15 cellular contexts compared by ENCODE assay signal in genomic region chr1:21696931-21697330, GRCh38. TPM values are rescaled to one million over a fixed set of nuclear protein-coding genes. Genes with fewer than 3 reads are reported as not detected.
DNase-seq lines count a peak whose midpoint lies in the region; ATAC-seq and TF ChIP-seq lines count a peak whose summit lies in the region.
"Had no signal": no experiment of that assay in that cellular context is flagged by ENCODE, and none has a peak within 500 bp of the region (broad histone marks: within the 10 kb centered on the region; RNA-seq: fewer than 3 reads in every experiment).

No MANE protein-coding gene starts in this region.

- peaks cover 30% of the 10 kb centered on the region for H3K36me3 Mint-ChIP-seq in chondrocyte (ENCODE audit: low read depth)

- TF ChIP-seq CTCF in chondrocyte (IDR thresholded peaks at IDR 0.05) (no peak), upper lobe of left lung (IDR thresholded peaks at IDR 0.05) (no peak)

- H3K36me3 ChIP-seq in MG63 (peaks cover 58% of the 10 kb centered on the region), upper lobe of left lung (peaks cover 12 to 90% (median 46%) of the 10 kb centered on the region in 4 donors)

- no peaks in the 10 kb centered on the region for H3K4me1 ChIP-seq in upper lobe of left lung

- H3K9me3 Mint-ChIP-seq in chondrocyte (ENCODE audit: low read depth): no peaks in the 10 kb centered on the region
- H3K9me3 Mint-ChIP-seq: CD8-positive, alpha-beta T cell had no signal

- no peak overlapping the region for H3K4me3 Mint-ChIP-seq in chondrocyte (ENCODE audit: unreplicated experiment)
- H3K4me3 Mint-ChIP-seq: CD8-positive, alpha-beta T cell had no signal

- H3K27me3 Mint-ChIP-seq in chondrocyte (ENCODE audit: low read depth): no peaks in the 10 kb centered on the region

- H3K4me3 ChIP-seq in MG63 (no peak overlapping the region), upper lobe of left lung (no peak overlapping the region)
- H3K4me3 ChIP-seq: BLaER1, K562 had no signal

- H3K27me3 ChIP-seq in MG63 (no peaks in the 10 kb centered on the region), upper lobe of left lung (no peaks in the 10 kb centered on the region)
- H3K27me3 ChIP-seq: BLaER1 had no signal

- 91 to 94% methylated on average over 6 of the region's 6 CpGs for WGBS in upper lobe of left lung, 2 donors

- H3K27ac ChIP-seq in upper lobe of left lung: no peak overlapping the region
- H3K27ac ChIP-seq: BLaER1 had no signal

- ATAC-seq in upper lobe of left lung (ENCODE audit: low FRiP score in 2 of 2) (no peak), GM21528 (IDR thresholded peaks at IDR 0.05; ENCODE audit: low FRiP score, unreplicated experiment) (no peak), GM18511 (IDR thresholded peaks at IDR 0.05; ENCODE audit: unreplicated experiment) (no peak)
- ATAC-seq: CD8-positive, alpha-beta T cell; K562 had no signal

- TF ChIP-seq EP300 in upper lobe of left lung (IDR thresholded peaks at IDR 0.05): no peak

- TF ChIP-seq POLR2A in upper lobe of left lung (IDR thresholded peaks at IDR 0.05): no peak

- in situ Hi-C loops in SK-MEL-5 (cut with HindIII; ENCODE audit: low pct_unique_long_range_greater_than_20kb, low sequenced_read_pairs): no loop called here

- peaks cover 14% of the 10 kb centered on the region for H3K4me1 Mint-ChIP-seq in chondrocyte (ENCODE audit: low read depth)

- H3K27ac Mint-ChIP-seq in chondrocyte (ENCODE audit: unreplicated experiment): peak overlapping the region; percentile 22
- H3K27ac Mint-ChIP-seq: CD8-positive, alpha-beta T cell had no signal

- peak; percentile 78 for DNase-seq in COLO829 (ENCODE audit: low spot score)
- DNase-seq in MG63: peak; percentile 9
- DNase-seq in SK-MEL-5 (ENCODE audit: low read depth, low spot score): peak; percentile 93
- DNase-seq in chondrocyte (ENCODE audit: low spot score): no peak
- DNase-seq in stimulated activated CD4-positive, alpha-beta T cell treated with anti-CD3 and anti-CD28 coated beads, Interleukin-4, amount 100 ng/mL, for 24 hours: no peak
- no peak for DNase-seq in upper lobe of left lung
- DNase-seq: CD8-positive, alpha-beta T cell; NCI-H1092 treated with DMSO at 0.1 percent for 48 hours; NCI-H510A treated with DMSO at 0.1 percent for 48 hours; SHP77 treated with DMSO at 0.1 percent for 48 hours had no signal

- H3K9me3 ChIP-seq in MG63 (no peaks in the 10 kb centered on the region), upper lobe of left lung (no peaks in the 10 kb centered on the region)
- H3K9me3 ChIP-seq: BLaER1 had no signal

RNA-seq across cellular contexts. Expression of gene RAP1GAP, which starts 27.8 kb away (rescaled TPM):
- 0.22 TPM in 1 of 2 replicates, not detected in the other for total RNA-seq in MG63 (2014; rRNA removed; shearing (Covaris generic); ENCODE audit: low replicate concordance)
- 0.61 and 0.95 TPM in 2 replicates for total RNA-seq in SK-MEL-5 (2014; rRNA removed; shearing (Covaris generic))
- polyA plus RNA-seq in SK-MEL-5 (2015; cell fraction: cytosol; rRNA removed): 1.9 and 6.7 TPM in 2 replicates
- 0.88 and 1.6 TPM in 2 replicates for polyA plus RNA-seq in SK-MEL-5 (2015; cell fraction: nucleus; rRNA removed)
- total RNA-seq in chondrocyte: 1.1 to 2.2 TPM (median 1.8 TPM) in 3 replicates
- 10 to 100 TPM; 26.9 to 65.2 (median 36.7) TPM for total RNA-seq in upper lobe of left lung
- total RNA-seq: OCI-LY7 had no signal

Comparison
In these comparisons a context has a peak if more than half of its experiments do, and no peak if none do; other contexts are left out.
1. DNase-seq: peak in COLO829 (single experiment), MG63 (single experiment) and SK-MEL-5 (single experiment); none in chondrocyte (single experiment), stimulated activated CD4-positive, alpha-beta T cell treated with anti-CD3 and anti-CD28 coated beads, Interleukin-4, amount 100 ng/mL, for 24 hours (single experiment) and upper lobe of left lung (0 of 2).